In genomic region chr11:35167451-35167954, GRCh38 we compare ENCODE assay signal across 10 cellular contexts. TPM values are rescaled to one million over a fixed set of nuclear protein-coding genes. Genes with fewer than 3 reads are reported as not detected.
DNase-seq lines count a peak whose midpoint lies in the region; ATAC-seq and TF ChIP-seq lines count a peak whose summit lies in the region.
"Had no signal": no experiment of that assay in that cellular context is flagged by ENCODE, and none has a peak within 500 bp of the region (broad histone marks: within the 10 kb centered on the region; RNA-seq: fewer than 3 reads in every experiment).

No MANE protein-coding gene starts in this region.

- no peak overlapping the region for H2BK5ac ChIP-seq in neuronal stem cell (ENCODE audit: low read length)

- H4K8ac ChIP-seq in neuronal stem cell (ENCODE audit: low read depth, low read length): no peak overlapping the region

- H3K27me3 ChIP-seq in MM.1S (replicated peaks; ENCODE audit: insufficient read depth, low read length): no peaks in the 10 kb centered on the region
- no peaks in the 10 kb centered on the region for H3K27me3 ChIP-seq in neuronal stem cell (ENCODE audit: control insufficient read depth in 3 of 3, insufficient read depth in 3 of 3, low read depth in 1 of 3, low read length in 3 of 3)

- H3K27ac Mint-ChIP-seq in effector memory CD8-positive, alpha-beta T cell: peak overlapping the region; percentile 99 to 100

- H3K4me2 ChIP-seq in MM.1S (ENCODE audit: low read depth, low read length): peak overlapping the region; percentile 85; the same call in 1 of the 2 replicates
- H3K4me2 ChIP-seq in neuronal stem cell (ENCODE audit: insufficient read depth, low read length, poor library complexity, severe bottlenecking): no peak overlapping the region

- no peak overlapping the region for H2AFZ ChIP-seq in MM.1S (ENCODE audit: low read length)
- no peak overlapping the region for H2AFZ ChIP-seq in neuronal stem cell (ENCODE audit: low read length)

- no peaks in the 10 kb centered on the region for H4K20me1 ChIP-seq in MM.1S (ENCODE audit: insufficient read depth, low read length)

- no peak overlapping the region for H3K4me3 ChIP-seq in MM.1S (ENCODE audit: low read length)
- H3K4me3 ChIP-seq in neuronal stem cell (ENCODE audit: low read length in 2 of 2): no peak overlapping the region
- H3K4me3 ChIP-seq: K562 had no signal

- H2AK5ac ChIP-seq in neuronal stem cell (ENCODE audit: low read depth, low read length): no peak overlapping the region

- H3K9me3 ChIP-seq in MM.1S (replicated peaks; ENCODE audit: insufficient read depth, low read length) (no peaks in the 10 kb centered on the region), neuronal stem cell (replicated peaks in 1 of 2; ENCODE audit: control insufficient read depth in 2 of 2, insufficient read depth in 1 of 2, low read depth in 1 of 2, low read length in 2 of 2) (no peaks in the 10 kb centered on the region)

- H2BK12ac ChIP-seq in neuronal stem cell (ENCODE audit: low read length): no peak overlapping the region

- no peak overlapping the region for H2BK15ac ChIP-seq in neuronal stem cell (ENCODE audit: low read length)

- H3K14ac ChIP-seq in neuronal stem cell (ENCODE audit: low read length): no peak overlapping the region

- no peaks in the 10 kb centered on the region for H3K9me3 Mint-ChIP-seq in effector memory CD8-positive, alpha-beta T cell

- no peak for ATAC-seq in effector memory CD8-positive, alpha-beta T cell (replicated peaks)
- no peak for ATAC-seq in GM18907 (IDR thresholded peaks at IDR 0.05; ENCODE audit: unreplicated experiment)
- ATAC-seq: K562 had no signal

- peaks cover 56% of the 10 kb centered on the region for H3F3A ChIP-seq in MM.1S (ENCODE audit: insufficient read depth, low read length)

- H3K23ac ChIP-seq in neuronal stem cell (ENCODE audit: low read depth, low read length, poor library complexity): no peak overlapping the region

- H3K9ac ChIP-seq in MM.1S (ENCODE audit: low read length): peak overlapping the region; percentile 62; the same call in 1 of the 2 replicates
- H3K9ac ChIP-seq in neuronal stem cell (ENCODE audit: low read depth, low read length, poor library complexity): no peak overlapping the region

- no peak overlapping the region for H2BK120ac ChIP-seq in neuronal stem cell (ENCODE audit: low read depth, low read length)

- H3K4me1 Mint-ChIP-seq in effector memory CD8-positive, alpha-beta T cell (ENCODE audit: low read depth in 2 of 2): peaks cover 88 to 97% of the 10 kb centered on the region in 2 donors

- WGBS in neuronal stem cell (ENCODE audit: extremely low coverage in 2 of 2, insufficient read length in 2 of 2, insufficient replicate concordance in 1 of 2), 2 donors: no CpG with 5 or more reads among the region's 2 CpGs

- DNase-seq in AG08395 (ENCODE audit: low spot score) (peak; percentile 49), MM.1S (no peak), neuronal stem cell (ENCODE audit: low spot score) (no peak), hippocampal formation (lab: John Stamatoyannopoulos, UW) (no peak), NCI-H748 treated with DMSO at 0.1 percent for 48 hours (lab: John Stamatoyannopoulos, UW) (no peak), SK-N-DZ (ENCODE audit: low spot score) (no peak)
- DNase-seq in effector memory CD8-positive, alpha-beta T cell: no peak
- DNase-seq: islet precursor cell had no signal

- H3K4me1 ChIP-seq in MM.1S (ENCODE audit: low read length) (peaks cover 93% of the 10 kb centered on the region), neuronal stem cell (ENCODE audit: control insufficient read depth in 2 of 2, insufficient read depth in 1 of 2, low read depth in 1 of 2, low read length in 2 of 2) (peaks cover 5 to 15% of the 10 kb centered on the region in 2 donors)

- H3K27ac ChIP-seq in MM.1S (ENCODE audit: low read length) (peak overlapping the region; percentile 98; the same call in 1 of the 2 replicates), neuronal stem cell (replicated peaks; ENCODE audit: low read length) (no peak overlapping the region)

- no peak overlapping the region for H3K4ac ChIP-seq in neuronal stem cell (ENCODE audit: low read length)

- TF ChIP-seq CTCF in MM.1S (IDR thresholded peaks at IDR 0.05; ENCODE audit: low read length): no peak

- H3K18ac ChIP-seq in neuronal stem cell (ENCODE audit: low read length): peak overlapping the region; percentile 6

- peaks cover 95% of the 10 kb centered on the region for H3K36me3 Mint-ChIP-seq in effector memory CD8-positive, alpha-beta T cell (ENCODE audit: insufficient read depth)

- peak overlapping the region; percentile 77 to 79 for H3K4me3 Mint-ChIP-seq in effector memory CD8-positive, alpha-beta T cell

- H3K36me3 ChIP-seq in MM.1S (replicated peaks; ENCODE audit: insufficient read depth, low read length) (no peaks in the 10 kb centered on the region), neuronal stem cell (replicated peaks in 1 of 2; ENCODE audit: control insufficient read depth in 2 of 2, insufficient read depth in 2 of 2, low read length in 2 of 2) (no peaks in the 10 kb centered on the region)

- no peaks in the 10 kb centered on the region for H3K79me1 ChIP-seq in neuronal stem cell (ENCODE audit: low read depth, low read length)

- H3K9me2 ChIP-seq in MM.1S (replicated peaks; ENCODE audit: insufficient read depth, low read length): no peaks in the 10 kb centered on the region

- peaks cover 93% of the 10 kb centered on the region for H3K79me2 ChIP-seq in MM.1S (ENCODE audit: low read length)

- no peak overlapping the region for H4K91ac ChIP-seq in neuronal stem cell (ENCODE audit: low read depth, low read length, poor library complexity)

- no peaks in the 10 kb centered on the region for H3K27me3 Mint-ChIP-seq in effector memory CD8-positive, alpha-beta T cell

RNA-seq across cellular contexts. Expression of gene CD44, which starts 28.5 kb away (rescaled TPM):
- polyA plus RNA-seq in neuronal stem cell (2013, experiment 1 of 2): 1.6 TPM
- polyA plus RNA-seq in neuronal stem cell (2013, experiment 2 of 2): 0.75 TPM
- 0.61 and 1.4 TPM in 2 replicates for polyA plus RNA-seq in SK-N-DZ (2014; cell fraction: cytosol; rRNA removed)
- polyA plus RNA-seq in SK-N-DZ (2014; cell fraction: nucleus; rRNA removed): 0.12 and 0.39 TPM in 2 replicates
